In genomic region chr1:228150458-228151169, GRCh38 we compare ENCODE assay signal across 8 cellular contexts. TPM values are rescaled to one million over a fixed set of nuclear protein-coding genes. Genes with fewer than 3 reads are reported as not detected.
DNase-seq lines count a peak whose midpoint lies in the region; ATAC-seq and TF ChIP-seq lines count a peak whose summit lies in the region.
"Had no signal": no experiment of that assay in that cellular context is flagged by ENCODE, and none has a peak within 500 bp of the region (broad histone marks: within the 10 kb centered on the region; RNA-seq: fewer than 3 reads in every experiment).

No MANE protein-coding gene starts in this region.

- ATAC-seq in right lobe of liver = peak; percentile 4 to 20 (median 10)
- no peak for ATAC-seq in thoracic aorta (ENCODE audit: insufficient number of reproducible peaks, low FRiP score, low read depth)
- no peak for ATAC-seq in HG03097 (IDR thresholded peaks at IDR 0.05; ENCODE audit: low FRiP score, unreplicated experiment)
- no peak for ATAC-seq in HG03378 (IDR thresholded peaks at IDR 0.05; ENCODE audit: unreplicated experiment)

- no CpG with 5 or more reads among the region's 17 CpGs for WGBS in right lobe of liver (ENCODE audit: insufficient coverage, low coverage, low lambda C conversion rate, missing lambda C conversion rate)

- peak overlapping the region; percentile 61 to 98 (median 93) for H3K27ac ChIP-seq in dorsolateral prefrontal cortex
- H3K27ac ChIP-seq in right lobe of liver = peak overlapping the region in 2 of 3 donors; percentile 21 to 38
- peak overlapping the region; percentile 83 to 85 for H3K27ac ChIP-seq in thoracic aorta
- H3K27ac ChIP-seq: KMS-11 had no signal

- no peaks in the 10 kb centered on the region for H3K27me3 ChIP-seq in dorsolateral prefrontal cortex
- no peaks in the 10 kb centered on the region for H3K27me3 ChIP-seq in right lobe of liver
- H3K27me3 ChIP-seq in thoracic aorta (replicated peaks; ENCODE audit: insufficient read depth) = no peaks in the 10 kb centered on the region

- intact Hi-C loops in dorsolateral prefrontal cortex (cut with DNase I) (loop anchor here in 1 of 2 donors (1.0 kb wide), 1 partner anchor 15 kb away; the partner anchor contains the start of gene IBA57), right lobe of liver (cut with DNase I) (no loop called here)

- peak; percentile 49 for DNase-seq in M059J (ENCODE audit: low read depth)
- DNase-seq in dorsolateral prefrontal cortex = peak in 9 of 10 donors; percentile 43 to 83 (median 68)
- DNase-seq in right lobe of liver = peak in 2 of 3 donors; percentile 22 to 51
- DNase-seq in thoracic aorta (ENCODE audit: low spot score) = no peak
- no peak for DNase-seq in NCI-H1436 treated with DMSO at 0.1 percent for 48 hours (lab: John Stamatoyannopoulos, UW)

- no peaks in the 10 kb centered on the region for H3K4me1 ChIP-seq in right lobe of liver
- peaks cover 26 to 34% of the 10 kb centered on the region in 2 donors for H3K4me1 ChIP-seq in thoracic aorta (ENCODE audit: control insufficient read depth in 1 of 2, low read depth in 2 of 2)

- H3K9me3 ChIP-seq in right lobe of liver (no peaks in the 10 kb centered on the region), thoracic aorta (no peaks in the 10 kb centered on the region)

- TF ChIP-seq POLR2A in right lobe of liver (IDR thresholded peaks at IDR 0.05) = no peak

- TF ChIP-seq CTCF in dorsolateral prefrontal cortex (IDR thresholded peaks at IDR 0.05 in 54 of 56, conservative IDR thresholded peaks at IDR 0.05 in 2 of 56; ENCODE audit: low read depth in 1 of 56, partially characterized antibody in 56 of 56) = no peak
- TF ChIP-seq CTCF in right lobe of liver (IDR thresholded peaks at IDR 0.05) = no peak
- no peak for TF ChIP-seq CTCF in thoracic aorta (IDR thresholded peaks at IDR 0.05)

- H3K36me3 ChIP-seq in right lobe of liver (peaks cover 0 to 9% (median 4%) of the 10 kb centered on the region in 4 donors), thoracic aorta (peaks cover 10% of the 10 kb centered on the region)

- peak overlapping the region; percentile 14 to 76 (median 54) for H3K4me3 ChIP-seq in dorsolateral prefrontal cortex
- H3K4me3 ChIP-seq in right lobe of liver = no peak overlapping the region
- peak overlapping the region; percentile 48 for H3K4me3 ChIP-seq in thoracic aorta

RNA-seq across cellular contexts. Expression of gene GJC2, which starts 0.9 kb away (rescaled TPM):
- total RNA-seq in M059J (2014; rRNA removed; shearing (Covaris generic)) = 0.12 and 0.17 TPM in 2 replicates
- 10 to 100 TPM in 112 of 120 experiments, 1 to 10 TPM in 8; 6.4 to 80.4 (median 20.6) TPM for total RNA-seq in dorsolateral prefrontal cortex
- total RNA-seq in right lobe of liver = under 1 TPM in 5 of 6 experiments, not detected in 1; 0.12 to 0.44 (median 0.16) TPM
- 1 to 10 TPM in 1 of 2 donors, under 1 TPM in 1; 0.95 to 3.6 TPM for total RNA-seq in thoracic aorta

RNA-seq across cellular contexts. Expression of gene GUK1, which starts 10.5 kb away (rescaled TPM):
- total RNA-seq in M059J (2014; rRNA removed; shearing (Covaris generic)) = 227 and 347 TPM in 2 replicates
- total RNA-seq in dorsolateral prefrontal cortex (100 to 1,000 TPM; 226 to 417 (median 315) TPM), right lobe of liver (100 to 1,000 TPM in 4 of 6 experiments, 10 to 100 TPM in 2; 78.0 to 235 (median 108) TPM), thoracic aorta (100 to 1,000 TPM; 252 to 422 TPM)

RNA-seq across cellular contexts. Expression of gene IBA57, which starts 15.0 kb away (rescaled TPM):
- total RNA-seq in M059J (2014; rRNA removed; shearing (Covaris generic)) = 0.47 and 1.5 TPM in 2 replicates
- total RNA-seq in dorsolateral prefrontal cortex = 10 to 100 TPM in 55 of 120 experiments, 1 to 10 TPM in 65; 6.6 to 16.0 (median 9.7) TPM
- total RNA-seq in right lobe of liver = 1 to 10 TPM; 5.1 to 8.0 (median 6.1) TPM
- 10 to 100 TPM in 1 of 2 donors, 1 to 10 TPM in 1; 3.5 to 12.2 TPM for total RNA-seq in thoracic aorta

RNA-seq across cellular contexts. Expression of gene MRPL55, which starts 41.5 kb away (rescaled TPM):
- total RNA-seq in M059J (2014; rRNA removed; shearing (Covaris generic)) = 83.3 and 99.3 TPM in 2 replicates
- 10 to 100 TPM; 31.4 to 79.7 (median 54.4) TPM for total RNA-seq in dorsolateral prefrontal cortex
- total RNA-seq in right lobe of liver = 10 to 100 TPM; 24.2 to 75.9 (median 38.0) TPM
- 10 to 100 TPM; 32.4 to 79.3 TPM for total RNA-seq in thoracic aorta

RNA-seq across cellular contexts. Expression of gene C1orf35, which starts 47.5 kb away (rescaled TPM):
- 9.3 and 19.0 TPM in 2 replicates for total RNA-seq in M059J (2014; rRNA removed; shearing (Covaris generic))
- total RNA-seq in dorsolateral prefrontal cortex (10 to 100 TPM; 10.3 to 25.9 (median 17.7) TPM), right lobe of liver (1 to 10 TPM; 3.4 to 6.3 (median 5.2) TPM), thoracic aorta (1 to 10 TPM; 9.1 to 9.7 TPM)

Comparison
In these comparisons a context has a peak if more than half of its experiments do, and no peak if none do; other contexts are left out.
1. DNase-seq: peak in M059J (single experiment), dorsolateral prefrontal cortex (9 of 10) and right lobe of liver (2 of 3); none in thoracic aorta (single experiment) and NCI-H1436 treated with DMSO at 0.1 percent for 48 hours (single experiment).
2. H3K27ac ChIP-seq: peak in every context shown above with its lines; median percentile 93 in dorsolateral prefrontal cortex; 84 in thoracic aorta; 30 in right lobe of liver.
3. H3K4me3 ChIP-seq: peak in dorsolateral prefrontal cortex (59 of 59) and thoracic aorta (single experiment); none in right lobe of liver (0 of 3).
4. ATAC-seq: peak in right lobe of liver (4 of 4); none in thoracic aorta (single experiment), HG03097 (single experiment) and HG03378 (single experiment).